ENCODE assay signal across 17 cellular contexts in genomic region chr14:61217516-61217915, GRCh38.
"Had no signal": no experiment of that assay in that cellular context is flagged by ENCODE, and none has a peak within 500 bp of the region (broad histone marks: within the 10 kb centered on the region; RNA-seq: fewer than 3 reads in every experiment).

No MANE protein-coding gene starts in this region.

- H3K9me3 Mint-ChIP-seq: activated naive CD8-positive, alpha-beta T cell treated with anti-CD3 and anti-CD28 coated beads, Interleukin-2, amount 50 U/mL, for 24 hours; activated T-helper 1 cell treated with anti-CD3 and anti-CD28 coated beads, Interleukin-12 subunit alpha, Interleukin-12 subunit beta, Interleukin-2, Interleukin-4 antibody, amounts not matched to agents 30 ng/mL and 10 ng/mL and 1 ng/mL, durations not matched to agents 14 hours and 24 hours and 36 hours; naive B cell; T-cell had no signal

- H3K4me3 ChIP-seq: cardiac muscle cell, coronary artery, gastrocnemius medialis, lung, tibial artery had no signal

- H3K36me3 ChIP-seq: cardiac muscle cell, gastrocnemius medialis, tibial artery, WERI-Rb-1 had no signal

- ATAC-seq: activated CD4-positive, alpha-beta T cell treated with anti-CD3 and anti-CD28 coated beads for 36 hours; activated CD8-positive, alpha-beta T cell treated with anti-CD3 and anti-CD28 coated beads, Interleukin-2, amount 10 ng/mL, durations not matched to agents 7 days and 5 days; activated naive CD8-positive, alpha-beta T cell treated with anti-CD3 and anti-CD28 coated beads, Interleukin-2, amount 50 U/mL, for 24 hours; gastrocnemius medialis; T-cell had no signal

- H3K36me3 Mint-ChIP-seq: naive B cell, T-cell had no signal

- H3K27me3 ChIP-seq: cardiac muscle cell, gastrocnemius medialis, tibial artery had no signal

- H3K4me3 Mint-ChIP-seq: activated CD4-positive, alpha-beta T cell treated with anti-CD3 and anti-CD28 coated beads for 36 hours; activated CD8-positive, alpha-beta T cell treated with anti-CD3 and anti-CD28 coated beads, Interleukin-2, amount 10 ng/mL, durations not matched to agents 7 days and 5 days; activated naive CD8-positive, alpha-beta T cell treated with anti-CD3 and anti-CD28 coated beads, Interleukin-2, amount 50 U/mL, for 24 hours; activated T-helper 1 cell treated with anti-CD3 and anti-CD28 coated beads, Interleukin-12 subunit alpha, Interleukin-12 subunit beta, Interleukin-2, Interleukin-4 antibody, amounts not matched to agents 30 ng/mL and 10 ng/mL and 1 ng/mL, durations not matched to agents 14 hours and 24 hours and 36 hours; naive B cell; T-cell had no signal

- H3K27ac Mint-ChIP-seq: activated CD4-positive, alpha-beta T cell treated with anti-CD3 and anti-CD28 coated beads for 36 hours; activated CD8-positive, alpha-beta T cell treated with anti-CD3 and anti-CD28 coated beads, Interleukin-2, amount 10 ng/mL, durations not matched to agents 7 days and 5 days; activated naive CD8-positive, alpha-beta T cell treated with anti-CD3 and anti-CD28 coated beads, Interleukin-2, amount 50 U/mL, for 24 hours; activated T-helper 1 cell treated with anti-CD3 and anti-CD28 coated beads, Interleukin-12 subunit alpha, Interleukin-12 subunit beta, Interleukin-2, Interleukin-4 antibody, amounts not matched to agents 30 ng/mL and 10 ng/mL and 1 ng/mL, durations not matched to agents 14 hours and 24 hours and 36 hours; T-cell had no signal

- DNase-seq: activated CD4-positive, alpha-beta T cell treated with anti-CD3 and anti-CD28 coated beads for 36 hours; activated CD8-positive, alpha-beta T cell treated with anti-CD3 and anti-CD28 coated beads, Interleukin-2, amount 10 ng/mL, durations not matched to agents 7 days and 5 days; activated naive CD4-positive, alpha-beta T cell treated with Interleukin-2 at 50 U/mL for 16 hours; activated naive CD8-positive, alpha-beta T cell treated with anti-CD3 and anti-CD28 coated beads, Interleukin-2, amount 50 U/mL, for 24 hours; effector CD4-positive, alpha-beta T cell; gastrocnemius medialis; kidney glomerular epithelial cell; naive B cell; small intestine; T-cell; T1000; tibial artery; WERI-Rb-1 had no signal

- H3K27ac ChIP-seq: cardiac muscle cell, tibial artery, WERI-Rb-1 had no signal

- H3K4me1 Mint-ChIP-seq: naive B cell, T-cell had no signal

- H3K9me3 ChIP-seq: gastrocnemius medialis, tibial artery had no signal
